In genomic region chr1:236200925-236201324, GRCh38 we compare ENCODE assay signal across 9 cellular contexts.
"Had no signal": no experiment of that assay in that cellular context is flagged by ENCODE, and none has a peak within 500 bp of the region (broad histone marks: within the 10 kb centered on the region; RNA-seq: fewer than 3 reads in every experiment).

No MANE protein-coding gene starts in this region.

- H3K27ac ChIP-seq: HL-60 had no signal

- ATAC-seq: HCT116, K562 had no signal

- H3K36me3 ChIP-seq: HAP-1 had no signal

- H3K4me1 ChIP-seq: HAP-1 had no signal

- H3K4me3 ChIP-seq: HAP-1, K562 had no signal

- DNase-seq: GOT3, H7, IMR-90, Kasumi-1, KG1 had no signal
